Comparison of ENCODE assay signal across 19 cellular contexts in the genomic region with DNA sequence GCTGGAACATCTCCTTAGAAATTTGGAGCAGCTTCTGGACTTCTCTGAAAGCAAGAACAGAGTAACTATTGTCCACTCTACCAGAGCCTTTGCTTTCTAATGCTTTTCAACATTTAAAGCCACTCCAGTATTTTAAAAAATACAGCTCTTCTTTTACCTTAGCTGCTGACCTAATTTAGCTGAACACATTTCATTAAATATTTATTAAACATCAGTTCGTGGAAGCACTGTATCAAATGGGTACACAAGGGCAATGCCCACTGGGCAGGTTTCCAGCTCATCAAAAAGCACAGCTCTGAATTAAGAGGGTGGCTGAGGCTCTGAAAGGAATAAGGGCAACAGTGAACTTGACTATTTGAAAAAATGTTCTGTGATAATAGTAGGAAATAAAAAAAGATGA.
"Had no signal": no experiment of that assay in that cellular context is flagged by ENCODE, and none has a peak within 500 bp of the region (broad histone marks: within the 10 kb centered on the region; RNA-seq: fewer than 3 reads in every experiment).

No MANE protein-coding gene starts in this region.

- H3K36me3 ChIP-seq: ascending aorta, breast epithelium, gastrocnemius medialis, heart right ventricle, neutrophil, spleen, tibial nerve had no signal

- H3K27ac ChIP-seq: ascending aorta, breast epithelium, gastrocnemius medialis, heart right ventricle, neutrophil, parathyroid adenoma, spleen, tibial nerve had no signal

- DNase-seq: activated CD4-positive, alpha-beta T cell treated with anti-CD3 and anti-CD28 coated beads, Interleukin-2, amount 10 ng/mL, durations not matched to agents 24 days and 14 days; activated CD8-positive, alpha-beta T cell treated with anti-CD3 and anti-CD28 coated beads, Interleukin-2, amount 10 ng/mL, durations not matched to agents 7 days and 5 days; activated naive CD4-positive, alpha-beta T cell treated with anti-CD3 and anti-CD28 coated beads, Interleukin-2, amount 10 ng/mL, durations not matched to agents 7 days and 5 days; activated naive CD8-positive, alpha-beta T cell treated with anti-CD3 and anti-CD28 coated beads, Interleukin-2, amount 50 U/mL, for 24 hours; activated T-cell treated with anti-CD3 and anti-CD28 coated beads, Interleukin-2, amount 50 U/mL, for 4 hours; effector CD4-positive, alpha-beta T cell; gastrocnemius medialis; heart right ventricle; mesenchymal stem cell; naive thymus-derived CD8-positive, alpha-beta T cell; spleen; stimulated activated CD4-positive, alpha-beta T cell treated with anti-CD3 and anti-CD28 coated beads, Interleukin-4, amount 100 ng/mL, for 4 hours; stimulated activated naive B cell treated with anti-CD40 and anti-IgM and Interleukin-4, amounts not matched to agents 10 μg/mL and 1 μg/mL and 100 μg/mL, for 72 hours had no signal

- H3K9me3 ChIP-seq: ascending aorta, breast epithelium, gastrocnemius medialis, heart right ventricle, neutrophil, spleen had no signal

- H3K27ac Mint-ChIP-seq: activated CD4-positive, alpha-beta T cell treated with anti-CD3 and anti-CD28 coated beads, Interleukin-2, amount 10 ng/mL, durations not matched to agents 24 days and 14 days; activated CD8-positive, alpha-beta T cell treated with anti-CD3 and anti-CD28 coated beads, Interleukin-2, amount 10 ng/mL, durations not matched to agents 7 days and 5 days; activated naive CD4-positive, alpha-beta T cell treated with anti-CD3 and anti-CD28 coated beads, Interleukin-2, amount 10 ng/mL, durations not matched to agents 7 days and 5 days; activated naive CD8-positive, alpha-beta T cell treated with anti-CD3 and anti-CD28 coated beads, Interleukin-2, amount 50 U/mL, for 24 hours; naive thymus-derived CD8-positive, alpha-beta T cell; stimulated activated naive B cell treated with anti-CD40 and anti-IgM and Interleukin-4, amounts not matched to agents 10 μg/mL and 1 μg/mL and 100 μg/mL, for 72 hours; T-helper 1 cell treated with Interleukin-12 subunit alpha and Interleukin-12 subunit beta and Interleukin-4 antibody, amounts not matched to agents 30 μg/mL and 1 μg/mL, for 36 hours had no signal

- H3K27me3 ChIP-seq: ascending aorta, breast epithelium, gastrocnemius medialis, neutrophil, spleen, tibial nerve had no signal

- H3K9ac ChIP-seq: parathyroid adenoma had no signal

- H2AFZ ChIP-seq: parathyroid adenoma had no signal

- H3K4me3 ChIP-seq: ascending aorta, breast epithelium, gastrocnemius medialis, heart right ventricle, spleen, tibial nerve had no signal

- H3K36me3 Mint-ChIP-seq: activated naive CD4-positive, alpha-beta T cell treated with anti-CD3 and anti-CD28 coated beads, Interleukin-2, amount 10 ng/mL, durations not matched to agents 7 days and 5 days; naive thymus-derived CD8-positive, alpha-beta T cell; stimulated activated naive B cell treated with anti-CD40 and anti-IgM and Interleukin-4, amounts not matched to agents 10 μg/mL and 1 μg/mL and 100 μg/mL, for 72 hours had no signal

- H3K4me1 ChIP-seq: ascending aorta, breast epithelium, gastrocnemius medialis, heart right ventricle, parathyroid adenoma, spleen, tibial nerve had no signal

- H3K27me3 Mint-ChIP-seq: activated naive CD4-positive, alpha-beta T cell treated with anti-CD3 and anti-CD28 coated beads, Interleukin-2, amount 10 ng/mL, durations not matched to agents 7 days and 5 days; stimulated activated naive B cell treated with anti-CD40 and anti-IgM and Interleukin-4, amounts not matched to agents 10 μg/mL and 1 μg/mL and 100 μg/mL, for 72 hours had no signal

- H3K4me3 Mint-ChIP-seq: activated CD4-positive, alpha-beta T cell treated with anti-CD3 and anti-CD28 coated beads, Interleukin-2, amount 10 ng/mL, durations not matched to agents 24 days and 14 days; activated CD8-positive, alpha-beta T cell treated with anti-CD3 and anti-CD28 coated beads, Interleukin-2, amount 10 ng/mL, durations not matched to agents 7 days and 5 days; activated naive CD4-positive, alpha-beta T cell treated with anti-CD3 and anti-CD28 coated beads, Interleukin-2, amount 10 ng/mL, durations not matched to agents 7 days and 5 days; activated naive CD8-positive, alpha-beta T cell treated with anti-CD3 and anti-CD28 coated beads, Interleukin-2, amount 50 U/mL, for 24 hours; activated T-cell treated with anti-CD3 and anti-CD28 coated beads, Interleukin-2, amount 50 U/mL, for 4 hours; naive thymus-derived CD8-positive, alpha-beta T cell; stimulated activated naive B cell treated with anti-CD40 and anti-IgM and Interleukin-4, amounts not matched to agents 10 μg/mL and 1 μg/mL and 100 μg/mL, for 72 hours; T-helper 1 cell treated with Interleukin-12 subunit alpha and Interleukin-12 subunit beta and Interleukin-4 antibody, amounts not matched to agents 30 μg/mL and 1 μg/mL, for 36 hours had no signal

- H3K9me3 Mint-ChIP-seq: activated CD4-positive, alpha-beta T cell treated with anti-CD3 and anti-CD28 coated beads, Interleukin-2, amount 10 ng/mL, durations not matched to agents 24 days and 14 days; activated naive CD4-positive, alpha-beta T cell treated with anti-CD3 and anti-CD28 coated beads, Interleukin-2, amount 10 ng/mL, durations not matched to agents 7 days and 5 days; activated naive CD8-positive, alpha-beta T cell treated with anti-CD3 and anti-CD28 coated beads, Interleukin-2, amount 50 U/mL, for 24 hours; activated T-cell treated with anti-CD3 and anti-CD28 coated beads, Interleukin-2, amount 50 U/mL, for 4 hours; naive thymus-derived CD8-positive, alpha-beta T cell; stimulated activated naive B cell treated with anti-CD40 and anti-IgM and Interleukin-4, amounts not matched to agents 10 μg/mL and 1 μg/mL and 100 μg/mL, for 72 hours; T-helper 1 cell treated with Interleukin-12 subunit alpha and Interleukin-12 subunit beta and Interleukin-4 antibody, amounts not matched to agents 30 μg/mL and 1 μg/mL, for 36 hours had no signal

- H3K4me1 Mint-ChIP-seq: activated CD4-positive, alpha-beta T cell treated with anti-CD3 and anti-CD28 coated beads, Interleukin-2, amount 10 ng/mL, durations not matched to agents 24 days and 14 days; activated naive CD4-positive, alpha-beta T cell treated with anti-CD3 and anti-CD28 coated beads, Interleukin-2, amount 10 ng/mL, durations not matched to agents 7 days and 5 days; activated naive CD8-positive, alpha-beta T cell treated with anti-CD3 and anti-CD28 coated beads, Interleukin-2, amount 50 U/mL, for 24 hours; naive thymus-derived CD8-positive, alpha-beta T cell; stimulated activated naive B cell treated with anti-CD40 and anti-IgM and Interleukin-4, amounts not matched to agents 10 μg/mL and 1 μg/mL and 100 μg/mL, for 72 hours had no signal

- H3K79me2 ChIP-seq: parathyroid adenoma had no signal
